ENCODE assay signal across 31 cellular contexts in genomic region chr5:179205277-179205676, GRCh38.
"Had no signal": no experiment of that assay in that cellular context is flagged by ENCODE, and none has a peak within 500 bp of the region (broad histone marks: within the 10 kb centered on the region; RNA-seq: fewer than 3 reads in every experiment).

No MANE protein-coding gene starts in this region.

- H3K36me3 ChIP-seq: neutrophil, pancreas, prostate gland, suprapubic skin, tibial artery, transverse colon, upper lobe of right lung, vagina had no signal

- H3K4me3 ChIP-seq: pancreas, prostate gland, skin epidermis, smooth muscle cell, spleen, suprapubic skin, testis, tibial artery, transverse colon, upper lobe of right lung, vagina had no signal

- DNase-seq: naive thymus-derived CD4-positive, alpha-beta T cell; natural killer cell; nucleus accumbens; retina; spleen; stimulated activated CD4-positive, alpha-beta T cell treated with anti-CD3 and anti-CD28 coated beads, Interleukin-12 subunit alpha, Interleukin-12 subunit beta, amount 100 ng/mL, for 4 hours; stimulated activated CD4-positive, alpha-beta T cell treated with anti-CD3 and anti-CD28 coated beads, Interleukin-1b, Interleukin-23, amount 100 ng/mL, for 48 hours; stimulated activated CD4-positive, alpha-beta T cell treated with anti-CD3 and anti-CD28 coated beads, Interleukin-4, amount 100 ng/mL, for 1 hour; stimulated activated CD4-positive, alpha-beta T cell treated with anti-CD3 and anti-CD28 coated beads, Interleukin-4, amount 100 ng/mL, for 4 hours; stimulated activated CD8-positive, alpha-beta memory T cell treated with anti-CD3 and anti-CD28 coated beads, Interleukin-4, amount 100 ng/mL, for 48 hours; stimulated activated naive CD4-positive, alpha-beta T cell; stimulated activated naive CD8-positive, alpha-beta T cell treated with anti-CD3 and anti-CD28 coated beads, Interleukin-15, amount 100 ng/mL, for 72 hours; stimulated activated naive CD8-positive, alpha-beta T cell treated with anti-CD3 and anti-CD28 coated beads, Interleukin-15, Interleukin-2, amounts not matched to agents 100 U/mL and 50 U/mL, for 24 hours; substantia nigra; testis; tibial artery; transverse colon; upper lobe of right lung had no signal

- ATAC-seq: naive thymus-derived CD4-positive, alpha-beta T cell; natural killer cell; pancreas; right cardiac atrium; sciatic nerve; stimulated activated memory B cell treated with anti-CD40 and anti-IgM and Interleukin-4, amounts not matched to agents 10 μg/mL and 1 μg/mL and 100 μg/mL, for 72 hours; stimulated activated naive CD8-positive, alpha-beta T cell treated with anti-CD3 and anti-CD28 coated beads, Interleukin-15, amount 100 ng/mL, for 72 hours; stimulated activated naive CD8-positive, alpha-beta T cell treated with anti-CD3 and anti-CD28 coated beads, Interleukin-15, Interleukin-2, amounts not matched to agents 100 U/mL and 50 U/mL, for 24 hours; upper lobe of right lung had no signal

- H3K36me3 Mint-ChIP-seq: naive thymus-derived CD4-positive, alpha-beta T cell; natural killer cell; stimulated activated memory B cell treated with anti-CD40 and anti-IgM and Interleukin-4, amounts not matched to agents 10 μg/mL and 1 μg/mL and 100 μg/mL, for 72 hours; type B pancreatic cell had no signal

- H3K4me1 Mint-ChIP-seq: naive thymus-derived CD4-positive, alpha-beta T cell; natural killer cell; nephron; stimulated activated memory B cell treated with anti-CD40 and anti-IgM and Interleukin-4, amounts not matched to agents 10 μg/mL and 1 μg/mL and 100 μg/mL, for 72 hours; stimulated activated naive CD8-positive, alpha-beta T cell treated with anti-CD3 and anti-CD28 coated beads, Interleukin-15, amount 100 ng/mL, for 72 hours had no signal

- H3K27ac Mint-ChIP-seq: naive thymus-derived CD4-positive, alpha-beta T cell; natural killer cell; nephron; stimulated activated memory B cell treated with anti-CD40 and anti-IgM and Interleukin-4, amounts not matched to agents 10 μg/mL and 1 μg/mL and 100 μg/mL, for 72 hours; type B pancreatic cell had no signal

- H3K9me3 Mint-ChIP-seq: naive thymus-derived CD4-positive, alpha-beta T cell; natural killer cell; nephron; stimulated activated memory B cell treated with anti-CD40 and anti-IgM and Interleukin-4, amounts not matched to agents 10 μg/mL and 1 μg/mL and 100 μg/mL, for 72 hours; stimulated activated naive CD8-positive, alpha-beta T cell treated with anti-CD3 and anti-CD28 coated beads, Interleukin-15, amount 100 ng/mL, for 72 hours had no signal

- H3K4me1 ChIP-seq: pancreas, prostate gland, suprapubic skin, testis, tibial artery, transverse colon, upper lobe of right lung had no signal

- H3K27me3 Mint-ChIP-seq: naive thymus-derived CD4-positive, alpha-beta T cell; stimulated activated naive CD8-positive, alpha-beta T cell treated with anti-CD3 and anti-CD28 coated beads, Interleukin-15, amount 100 ng/mL, for 72 hours; type B pancreatic cell had no signal

- H3K27ac ChIP-seq: neutrophil, pancreas, prostate gland, skin epidermis, spleen, suprapubic skin, testis, tibial artery, transverse colon, upper lobe of right lung, vagina had no signal

- H3K4me3 Mint-ChIP-seq: naive thymus-derived CD4-positive, alpha-beta T cell; natural killer cell; nephron; stimulated activated memory B cell treated with anti-CD40 and anti-IgM and Interleukin-4, amounts not matched to agents 10 μg/mL and 1 μg/mL and 100 μg/mL, for 72 hours; stimulated activated naive CD8-positive, alpha-beta T cell treated with anti-CD3 and anti-CD28 coated beads, Interleukin-15, amount 100 ng/mL, for 72 hours; type B pancreatic cell had no signal

- H3K27me3 ChIP-seq: neutrophil, pancreas, testis, tibial artery, transverse colon, upper lobe of right lung, vagina had no signal

- H3K9me3 ChIP-seq: neutrophil, pancreas, prostate gland, spleen, suprapubic skin, testis, tibial artery, transverse colon, upper lobe of right lung, vagina had no signal

- FAIRE-seq: pancreas, urothelium cell line had no signal
